ENCODE assay signal across 9 cellular contexts in genomic region chr9:35488566-35489312, GRCh38. TPM values are rescaled to one million over a fixed set of nuclear protein-coding genes. Genes with fewer than 3 reads are reported as not detected.
DNase-seq lines count a peak whose midpoint lies in the region; ATAC-seq and TF ChIP-seq lines count a peak whose summit lies in the region.
"Had no signal": no experiment of that assay in that cellular context is flagged by ENCODE, and none has a peak within 500 bp of the region (broad histone marks: within the 10 kb centered on the region; RNA-seq: fewer than 3 reads in every experiment).

No MANE protein-coding gene starts in this region.

- H3K27ac ChIP-seq in PC-3 (ENCODE audit: low read length), result peak overlapping the region; percentile 74

- intact Hi-C loops in CD14-positive monocyte (cut with micrococcal nuclease) (loop anchor here in 1 of 2 donors (2.0 kb wide), 1 partner anchor 66 kb away; no protein-coding TSS in a partner anchor), PC-3 (cut with micrococcal nuclease) (loop anchor here (1.0 kb wide), 1 partner anchor 66 kb away; no protein-coding TSS in a partner anchor)

- H3K4me2 ChIP-seq in PC-3 (ENCODE audit: low read length), result peak overlapping the region; percentile 78

- no peak for ATAC-seq in PC-3
- no peak for ATAC-seq in HG02678 (IDR thresholded peaks at IDR 0.05; ENCODE audit: unreplicated experiment)

- H3K4me3 ChIP-seq in PC-3 (ENCODE audit: low read length) (peak overlapping the region; percentile 70), neuron (ENCODE audit: low read length) (peak overlapping the region; percentile 59)

- no peak for TF ChIP-seq CTCF in CD14-positive monocyte (IDR thresholded peaks at IDR 0.05)
- no peak for TF ChIP-seq CTCF in PC-3 (conservative IDR thresholded peaks at IDR 0.05; ENCODE audit: low read depth, low read length)
- no peak for TF ChIP-seq CTCF in endothelial cell (IDR thresholded peaks at IDR 0.05; ENCODE audit: unreplicated experiment)

- H3K36me3 Mint-ChIP-seq in CD14-positive monocyte (peaks cover 2 to 3% of the 10 kb centered on the region in 2 donors), endothelial cell (ENCODE audit: low read depth, unreplicated experiment) (no peaks in the 10 kb centered on the region)

- H3K4me3 Mint-ChIP-seq in CD14-positive monocyte, result peak overlapping the region; percentile 98 to 99
- H3K4me3 Mint-ChIP-seq in endothelial cell (ENCODE audit: unreplicated experiment), result peak overlapping the region; percentile 90

- H3K9me3 ChIP-seq in PC-3 (ENCODE audit: low read length) (no peaks in the 10 kb centered on the region), neuron (ENCODE audit: low read length) (no peaks in the 10 kb centered on the region)

- TSS peak; percentile 61 for BruUV-seq in PC-3 (replicated peaks; lab: Mats Ljungman, UMichigan)

- peaks cover 2 to 3% (median 2%) of the 10 kb centered on the region in 3 donors for H3K27me3 Mint-ChIP-seq in CD14-positive monocyte (ENCODE audit: low read depth in 3 of 3)
- peaks cover 7% of the 10 kb centered on the region for H3K27me3 Mint-ChIP-seq in endothelial cell (ENCODE audit: unreplicated experiment)

- no peaks in the 10 kb centered on the region for H4K20me1 ChIP-seq in PC-3 (ENCODE audit: low read length)

- CTCF ChIA-PET in PC-3 (lab: Charles Lee), result interaction anchor here (1.0 kb wide), 1 partner anchor 22 kb away, joined by 3 read pairs; no protein-coding TSS in a partner anchor

- no peaks in the 10 kb centered on the region for H3F3A ChIP-seq in PC-3 (ENCODE audit: low read length, unreplicated experiment)

- H3K9me3 Mint-ChIP-seq in CD14-positive monocyte (peaks cover 2 to 9% (median 5%) of the 10 kb centered on the region in 7 donors), endothelial cell (ENCODE audit: unreplicated experiment) (no peaks in the 10 kb centered on the region)

- H3K36me3 ChIP-seq in PC-3 (ENCODE audit: low read depth, low read length) (0 out of 2 replicates have a peak, but pooled peaks cover 3% of the 10 kb centered on the region), neuron (ENCODE audit: insufficient read depth, low read length) (no peaks in the 10 kb centered on the region)

- H3K4me1 Mint-ChIP-seq in CD14-positive monocyte, result peaks cover 35% of the 10 kb centered on the region
- H3K4me1 Mint-ChIP-seq in endothelial cell (ENCODE audit: unreplicated experiment), result peaks cover 24% of the 10 kb centered on the region

- peak overlapping the region; percentile 69 for H3K9ac ChIP-seq in PC-3 (ENCODE audit: low read length)

- H3K9me2 ChIP-seq in PC-3 (replicated peaks; ENCODE audit: low read length), result no peaks in the 10 kb centered on the region

- H3K4me1 ChIP-seq in PC-3 (ENCODE audit: insufficient read depth, low read length) (peaks cover 31% of the 10 kb centered on the region), neuron (ENCODE audit: insufficient read depth, low read length) (no peaks in the 10 kb centered on the region)

- H3K79me2 ChIP-seq in PC-3 (ENCODE audit: low read length), result peaks cover 54% of the 10 kb centered on the region

- peak overlapping the region; percentile 79 for H2AFZ ChIP-seq in PC-3 (ENCODE audit: low read length)
- peak overlapping the region; percentile 97 for H2AFZ ChIP-seq in neuron (ENCODE audit: low read depth, low read length)

- H3K27ac Mint-ChIP-seq in CD14-positive monocyte, result peak overlapping the region; percentile 86 to 96 (median 92)
- peak overlapping the region; percentile 80 for H3K27ac Mint-ChIP-seq in endothelial cell (ENCODE audit: unreplicated experiment)

- DNase-seq in CD14-positive monocyte (ENCODE audit: low spot score) (no peak), PC-3 (no peak), endothelial cell (ENCODE audit: low spot score) (no peak), glomerular visceral epithelial cell (ENCODE audit: extremely low spot score) (no peak), NCI-H2227 (lab: John Stamatoyannopoulos, UW; ENCODE audit: unreplicated experiment) (no peak), RPMI8226 (no peak)

- POLR2A ChIA-PET in PC-3 (lab: Charles Lee; ENCODE audit: unreplicated experiment), result no interaction called here

- no peaks in the 10 kb centered on the region for H3K27me3 ChIP-seq in PC-3 (ENCODE audit: low read length)
- no peaks in the 10 kb centered on the region for H3K27me3 ChIP-seq in neuron (ENCODE audit: insufficient read depth, low read length)

RNA-seq across cellular contexts. Expression of gene RUSC2, which starts 1.2 kb away (rescaled TPM):
- polyA plus RNA-seq in CD14-positive monocyte, result 1 to 10 TPM; 2.2 to 3.7 TPM
- 10.7 and 13.3 TPM in 2 replicates for total RNA-seq in PC-3 (2014; rRNA removed)
- total RNA-seq in endothelial cell (ENCODE audit: unreplicated experiment), result 22.3 TPM
- total RNA-seq: GM12878 had no signal
- polyA plus RNA-seq: GM12878 had no signal
